In the genomic region with DNA sequence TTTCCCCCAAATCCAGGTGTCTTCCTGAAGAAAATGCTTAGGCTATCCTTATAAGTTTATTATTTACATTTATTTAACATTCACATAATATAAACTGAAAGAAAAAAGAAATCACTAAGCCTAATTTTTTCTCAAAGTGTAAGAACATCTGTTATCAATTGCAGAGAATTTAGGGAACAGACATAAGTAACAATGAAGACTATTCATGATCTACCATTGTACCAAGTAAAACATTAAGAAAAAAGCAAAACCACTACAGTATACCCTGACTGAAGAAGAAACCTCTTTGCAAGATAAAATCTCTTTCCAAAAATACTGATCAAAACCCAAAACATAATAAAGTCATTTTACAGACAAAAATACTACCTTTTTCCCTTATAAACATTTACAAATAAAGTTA, we compare ENCODE assay signal across 1 cellular context.
TF ChIP-seq lines count a peak whose summit lies in the region.

No MANE protein-coding gene starts in this region.

TF ChIP-seq in GM23338, 12 proteins besides CTCF, POLR2A, EP300 and RAD21 (continued from another document):
- TF ChIP-seq, protein P1, sequence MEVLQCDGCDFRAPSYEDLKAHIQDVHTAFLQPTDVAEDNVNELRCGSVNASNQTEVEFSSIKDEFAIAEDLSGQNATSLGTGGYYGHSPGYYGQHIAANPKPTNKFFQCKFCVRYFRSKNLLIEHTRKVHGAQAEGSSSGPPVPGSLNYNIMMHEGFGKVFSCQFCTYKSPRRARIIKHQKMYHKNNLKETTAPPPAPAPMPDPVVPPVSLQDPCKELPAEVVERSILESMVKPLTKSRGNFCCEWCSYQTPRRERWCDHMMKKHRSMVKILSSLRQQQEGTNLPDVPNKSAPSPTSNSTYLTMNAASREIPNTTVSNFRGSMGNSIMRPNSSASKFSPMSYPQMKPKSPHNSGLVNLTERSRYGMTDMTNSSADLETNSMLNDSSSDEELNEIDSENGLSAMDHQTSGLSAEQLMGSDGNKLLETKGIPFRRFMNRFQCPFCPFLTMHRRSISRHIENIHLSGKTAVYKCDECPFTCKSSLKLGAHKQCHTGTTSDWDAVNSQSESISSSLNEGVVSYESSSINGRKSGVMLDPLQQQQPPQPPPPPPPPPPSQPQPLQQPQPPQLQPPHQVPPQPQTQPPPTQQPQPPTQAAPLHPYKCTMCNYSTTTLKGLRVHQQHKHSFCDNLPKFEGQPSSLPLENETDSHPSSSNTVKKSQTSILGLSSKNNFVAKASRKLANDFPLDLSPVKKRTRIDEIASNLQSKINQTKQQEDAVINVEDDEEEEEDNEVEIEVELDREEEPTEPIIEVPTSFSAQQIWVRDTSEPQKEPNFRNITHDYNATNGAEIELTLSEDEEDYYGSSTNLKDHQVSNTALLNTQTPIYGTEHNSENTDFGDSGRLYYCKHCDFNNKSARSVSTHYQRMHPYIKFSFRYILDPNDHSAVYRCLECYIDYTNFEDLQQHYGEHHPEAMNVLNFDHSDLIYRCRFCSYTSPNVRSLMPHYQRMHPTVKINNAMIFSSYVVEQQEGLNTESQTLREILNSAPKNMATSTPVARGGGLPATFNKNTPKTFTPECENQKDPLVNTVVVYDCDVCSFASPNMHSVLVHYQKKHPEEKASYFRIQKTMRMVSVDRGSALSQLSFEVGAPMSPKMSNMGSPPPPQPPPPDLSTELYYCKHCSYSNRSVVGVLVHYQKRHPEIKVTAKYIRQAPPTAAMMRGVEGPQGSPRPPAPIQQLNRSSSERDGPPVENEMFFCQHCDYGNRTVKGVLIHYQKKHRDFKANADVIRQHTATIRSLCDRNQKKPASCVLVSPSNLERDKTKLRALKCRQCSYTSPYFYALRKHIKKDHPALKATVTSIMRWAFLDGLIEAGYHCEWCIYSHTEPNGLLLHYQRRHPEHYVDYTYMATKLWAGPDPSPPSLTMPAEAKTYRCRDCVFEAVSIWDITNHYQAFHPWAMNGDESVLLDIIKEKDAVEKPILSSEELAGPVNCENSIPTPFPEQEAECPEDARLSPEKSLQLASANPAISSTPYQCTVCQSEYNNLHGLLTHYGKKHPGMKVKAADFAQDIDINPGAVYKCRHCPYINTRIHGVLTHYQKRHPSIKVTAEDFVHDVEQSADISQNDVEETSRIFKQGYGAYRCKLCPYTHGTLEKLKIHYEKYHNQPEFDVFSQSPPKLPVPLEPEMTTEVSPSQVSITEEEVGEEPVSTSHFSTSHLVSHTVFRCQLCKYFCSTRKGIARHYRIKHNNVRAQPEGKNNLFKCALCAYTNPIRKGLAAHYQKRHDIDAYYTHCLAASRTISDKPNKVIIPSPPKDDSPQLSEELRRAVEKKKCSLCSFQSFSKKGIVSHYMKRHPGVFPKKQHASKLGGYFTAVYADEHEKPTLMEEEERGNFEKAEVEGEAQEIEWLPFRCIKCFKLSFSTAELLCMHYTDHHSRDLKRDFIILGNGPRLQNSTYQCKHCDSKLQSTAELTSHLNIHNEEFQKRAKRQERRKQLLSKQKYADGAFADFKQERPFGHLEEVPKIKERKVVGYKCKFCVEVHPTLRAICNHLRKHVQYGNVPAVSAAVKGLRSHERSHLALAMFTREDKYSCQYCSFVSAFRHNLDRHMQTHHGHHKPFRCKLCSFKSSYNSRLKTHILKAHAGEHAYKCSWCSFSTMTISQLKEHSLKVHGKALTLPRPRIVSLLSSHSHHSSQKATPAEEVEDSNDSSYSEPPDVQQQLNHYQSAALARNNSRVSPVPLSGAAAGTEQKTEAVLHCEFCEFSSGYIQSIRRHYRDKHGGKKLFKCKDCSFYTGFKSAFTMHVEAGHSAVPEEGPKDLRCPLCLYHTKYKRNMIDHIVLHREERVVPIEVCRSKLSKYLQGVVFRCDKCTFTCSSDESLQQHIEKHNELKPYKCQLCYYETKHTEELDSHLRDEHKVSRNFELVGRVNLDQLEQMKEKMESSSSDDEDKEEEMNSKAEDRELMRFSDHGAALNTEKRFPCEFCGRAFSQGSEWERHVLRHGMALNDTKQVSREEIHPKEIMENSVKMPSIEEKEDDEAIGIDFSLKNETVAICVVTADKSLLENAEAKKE (CRISPR knock-in tag; IDR thresholded peaks at IDR 0.05), result no peak
- no peak for TF ChIP-seq JUNB (IDR thresholded peaks at IDR 0.05; ENCODE audit: unreplicated experiment)
- TF ChIP-seq, protein P2, sequence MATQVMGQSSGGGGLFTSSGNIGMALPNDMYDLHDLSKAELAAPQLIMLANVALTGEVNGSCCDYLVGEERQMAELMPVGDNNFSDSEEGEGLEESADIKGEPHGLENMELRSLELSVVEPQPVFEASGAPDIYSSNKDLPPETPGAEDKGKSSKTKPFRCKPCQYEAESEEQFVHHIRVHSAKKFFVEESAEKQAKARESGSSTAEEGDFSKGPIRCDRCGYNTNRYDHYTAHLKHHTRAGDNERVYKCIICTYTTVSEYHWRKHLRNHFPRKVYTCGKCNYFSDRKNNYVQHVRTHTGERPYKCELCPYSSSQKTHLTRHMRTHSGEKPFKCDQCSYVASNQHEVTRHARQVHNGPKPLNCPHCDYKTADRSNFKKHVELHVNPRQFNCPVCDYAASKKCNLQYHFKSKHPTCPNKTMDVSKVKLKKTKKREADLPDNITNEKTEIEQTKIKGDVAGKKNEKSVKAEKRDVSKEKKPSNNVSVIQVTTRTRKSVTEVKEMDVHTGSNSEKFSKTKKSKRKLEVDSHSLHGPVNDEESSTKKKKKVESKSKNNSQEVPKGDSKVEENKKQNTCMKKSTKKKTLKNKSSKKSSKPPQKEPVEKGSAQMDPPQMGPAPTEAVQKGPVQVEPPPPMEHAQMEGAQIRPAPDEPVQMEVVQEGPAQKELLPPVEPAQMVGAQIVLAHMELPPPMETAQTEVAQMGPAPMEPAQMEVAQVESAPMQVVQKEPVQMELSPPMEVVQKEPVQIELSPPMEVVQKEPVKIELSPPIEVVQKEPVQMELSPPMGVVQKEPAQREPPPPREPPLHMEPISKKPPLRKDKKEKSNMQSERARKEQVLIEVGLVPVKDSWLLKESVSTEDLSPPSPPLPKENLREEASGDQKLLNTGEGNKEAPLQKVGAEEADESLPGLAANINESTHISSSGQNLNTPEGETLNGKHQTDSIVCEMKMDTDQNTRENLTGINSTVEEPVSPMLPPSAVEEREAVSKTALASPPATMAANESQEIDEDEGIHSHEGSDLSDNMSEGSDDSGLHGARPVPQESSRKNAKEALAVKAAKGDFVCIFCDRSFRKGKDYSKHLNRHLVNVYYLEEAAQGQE (IDR thresholded peaks at IDR 0.05; ENCODE audit: unreplicated experiment), result no peak
- no peak for TF ChIP-seq EZH2phosphoT487 (IDR thresholded peaks at IDR 0.05; ENCODE audit: unreplicated experiment)
- TF ChIP-seq, protein P3, sequence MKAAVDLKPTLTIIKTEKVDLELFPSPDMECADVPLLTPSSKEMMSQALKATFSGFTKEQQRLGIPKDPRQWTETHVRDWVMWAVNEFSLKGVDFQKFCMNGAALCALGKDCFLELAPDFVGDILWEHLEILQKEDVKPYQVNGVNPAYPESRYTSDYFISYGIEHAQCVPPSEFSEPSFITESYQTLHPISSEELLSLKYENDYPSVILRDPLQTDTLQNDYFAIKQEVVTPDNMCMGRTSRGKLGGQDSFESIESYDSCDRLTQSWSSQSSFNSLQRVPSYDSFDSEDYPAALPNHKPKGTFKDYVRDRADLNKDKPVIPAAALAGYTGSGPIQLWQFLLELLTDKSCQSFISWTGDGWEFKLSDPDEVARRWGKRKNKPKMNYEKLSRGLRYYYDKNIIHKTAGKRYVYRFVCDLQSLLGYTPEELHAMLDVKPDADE (IDR thresholded peaks at IDR 0.05), result no peak
- TF ChIP-seq NANOG (IDR thresholded peaks at IDR 0.05; ENCODE audit: borderline replicate concordance), result no peak
- no peak for TF ChIP-seq ZNF114 (CRISPR knock-in tag; IDR thresholded peaks at IDR 0.05)
